ENCODE assay signal across 7 cellular contexts in the genomic region with DNA sequence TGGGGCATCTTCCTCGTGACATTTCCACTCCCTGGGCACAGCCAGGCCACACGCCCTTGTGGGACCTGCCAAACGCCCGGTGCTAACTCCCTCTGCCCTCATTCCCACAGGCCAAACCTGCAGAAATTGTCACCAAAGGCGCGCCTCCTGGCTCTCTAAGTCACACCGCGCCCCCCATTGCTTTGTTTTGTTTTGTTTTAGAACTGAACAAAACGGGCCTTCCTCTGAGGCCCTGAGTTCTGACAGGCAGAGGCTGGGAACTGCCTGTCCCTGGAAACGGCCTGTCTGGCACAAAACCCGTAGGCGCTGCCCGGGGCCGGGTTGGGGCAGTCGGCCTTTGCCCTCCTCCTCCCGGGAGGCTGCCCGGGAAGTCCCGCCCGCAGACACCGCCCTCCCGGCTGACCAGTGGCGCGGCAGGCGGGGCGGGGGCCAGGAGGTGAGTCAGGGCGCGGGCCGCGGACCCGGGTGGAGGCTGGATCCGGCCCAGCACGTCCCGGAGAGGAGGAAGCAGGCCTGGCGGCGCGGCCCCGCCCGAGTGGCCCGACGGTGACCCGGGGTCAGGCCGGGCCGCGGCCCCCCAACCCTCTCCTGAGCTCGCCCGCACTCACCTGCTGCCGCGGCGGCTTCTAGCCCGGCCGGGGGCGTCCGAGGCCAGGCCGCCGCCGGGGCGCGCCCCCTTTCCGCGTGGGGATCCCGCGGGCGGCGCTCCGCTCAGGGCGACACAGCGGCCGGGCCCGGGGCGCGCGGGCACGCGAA. TPM values are rescaled to one million over a fixed set of nuclear protein-coding genes. Genes with fewer than 3 reads are reported as not detected.
DNase-seq lines count a peak whose midpoint lies in the region; FAIRE-seq and TF ChIP-seq lines count a peak whose summit lies in the region.

No MANE protein-coding gene starts in this region.

- H3K36me3 ChIP-seq in HEK293 (ENCODE audit: control insufficient read depth in 2 of 2, insufficient read depth in 1 of 2, low read length in 2 of 2) (peaks cover 6 to 34% of the 10 kb centered on the region in 2 experiments; a peak in 2 of 3 replicates), stomach smooth muscle (ENCODE audit: control insufficient read depth in 2 of 2, insufficient read depth in 2 of 2, low read length in 2 of 2) (peaks cover 20 to 24% of the 10 kb centered on the region in 2 donors)

- peaks cover 48% of the 10 kb centered on the region for H3K36me3 Mint-ChIP-seq in activated T-cell treated with anti-CD3 and anti-CD28 coated beads, Interleukin-2, amount 50 U/mL, for 24 hours (ENCODE audit: low read depth)
- peaks cover 9% of the 10 kb centered on the region for H3K36me3 Mint-ChIP-seq in mesothelial cell of epicardium

- peaks cover 68% of the 10 kb centered on the region for H3K4me1 Mint-ChIP-seq in activated T-cell treated with anti-CD3 and anti-CD28 coated beads, Interleukin-2, amount 50 U/mL, for 24 hours (ENCODE audit: low read depth)
- peaks cover 29% of the 10 kb centered on the region for H3K4me1 Mint-ChIP-seq in mesothelial cell of epicardium

- H3K9me3 ChIP-seq in HEK293 (ENCODE audit: control insufficient read depth, insufficient read depth, low read depth, low read length) (no peaks in the 10 kb centered on the region), stomach smooth muscle (ENCODE audit: control insufficient read depth in 2 of 2, low read length in 2 of 2) (no peaks in the 10 kb centered on the region)

- no peaks in the 10 kb centered on the region for H3K27me3 Mint-ChIP-seq in activated T-cell treated with anti-CD3 and anti-CD28 coated beads, Interleukin-2, amount 50 U/mL, for 24 hours
- H3K27me3 Mint-ChIP-seq in mesothelial cell of epicardium (ENCODE audit: low read depth), result no peaks in the 10 kb centered on the region

- H3K4me1 ChIP-seq in HEK293 (ENCODE audit: control insufficient read depth, insufficient read depth, low read length), result peaks cover 9% of the 10 kb centered on the region
- peaks cover 29% of the 10 kb centered on the region for H3K4me1 ChIP-seq in stomach smooth muscle (ENCODE audit: control insufficient read depth, insufficient read depth, low read length)

- H3K4me3 Mint-ChIP-seq in activated T-cell treated with anti-CD3 and anti-CD28 coated beads, Interleukin-2, amount 50 U/mL, for 24 hours, result peak overlapping the region; percentile 88
- H3K4me3 Mint-ChIP-seq in mesothelial cell of epicardium, result peak overlapping the region; percentile 79

- peak overlapping the region; percentile 71 for H3K4me3 ChIP-seq in HEK293 (ENCODE audit: low read depth, low read length)
- H3K4me3 ChIP-seq in epithelial cell of proximal tubule (ENCODE audit: low read depth, low read length), result peak overlapping the region; percentile 69
- peak overlapping the region; percentile 84 for H3K4me3 ChIP-seq in stomach smooth muscle (ENCODE audit: low read length in 2 of 2)

- no peak for DNase-seq in GM12891 (ENCODE audit: insufficient read length, low spot score)
- DNase-seq in NCI-H146 (lab: John Stamatoyannopoulos, UW), result peak; percentile 53
- peak; percentile 73 for DNase-seq in activated T-cell treated with anti-CD3 and anti-CD28 coated beads, Interleukin-2, amount 50 U/mL, for 24 hours
- no peak for DNase-seq in epithelial cell of proximal tubule (ENCODE audit: low read depth)
- DNase-seq in mesothelial cell of epicardium (ENCODE audit: low spot score in 2 of 2, unreplicated experiment in 2 of 2), result peak in 1 of 2 experiments; percentile 46

- POLR2A ChIA-PET in HEK293 (lab: Yijun Ruan, JAX), result interaction anchor here (0.7 kb wide), 1 partner anchor 15 kb away, joined by 5 read pairs; no protein-coding TSS in a partner anchor

- TF ChIP-seq CTCF in HEK293 (tag by site-specific recombination; IDR thresholded peaks at IDR 0.05) (no peak), epithelial cell of proximal tubule (conservative IDR thresholded peaks at IDR 0.05; ENCODE audit: low read depth, low read length) (no peak), mesothelial cell of epicardium (IDR thresholded peaks at IDR 0.05; ENCODE audit: unreplicated experiment) (no peak)

- no peaks in the 10 kb centered on the region for H3K9me3 Mint-ChIP-seq in activated T-cell treated with anti-CD3 and anti-CD28 coated beads, Interleukin-2, amount 50 U/mL, for 24 hours
- no peaks in the 10 kb centered on the region for H3K9me3 Mint-ChIP-seq in mesothelial cell of epicardium

- FAIRE-seq in GM12891 (lab: Jason Lieb, UNC), result peak; percentile 13

- CTCF ChIA-PET in HEK293 (lab: Yijun Ruan, JAX), result interaction anchor here (1.0 to 3.5 kb wide), 3 partner anchors 11 to 22 kb away, joined by 5 to 23 read pairs (median 5); no protein-coding TSS in a partner anchor

- no peak for TF ChIP-seq POLR2A in GM12891 (IDR thresholded peaks at IDR 0.05; ENCODE audit: low read depth, low read length)

- H3K9ac ChIP-seq in stomach smooth muscle (ENCODE audit: low read length in 2 of 2), result peak overlapping the region; percentile 84 to 88

- peak overlapping the region; percentile 99 for H3K27ac Mint-ChIP-seq in activated T-cell treated with anti-CD3 and anti-CD28 coated beads, Interleukin-2, amount 50 U/mL, for 24 hours
- H3K27ac Mint-ChIP-seq in mesothelial cell of epicardium, result peak overlapping the region; percentile 85

- H3K27ac ChIP-seq in HEK293 (ENCODE audit: extremely low read depth, low read depth, low read length) (peak overlapping the region; percentile 97), stomach smooth muscle (ENCODE audit: low read length) (peak overlapping the region; percentile 92)

- H3K27me3 ChIP-seq in stomach smooth muscle (ENCODE audit: control insufficient read depth in 1 of 2, insufficient read depth in 2 of 2, low read length in 2 of 2), result no peaks in the 10 kb centered on the region

TF ChIP-seq in GM12891, 5 proteins besides CTCF, POLR2A, EP300 and RAD21:
- TF ChIP-seq POU2F2 (IDR thresholded peaks at IDR 0.05; ENCODE audit: low read depth, low read length), result no peak
- TF ChIP-seq SPI1 (IDR thresholded peaks at IDR 0.05; ENCODE audit: low read depth, low read length), result no peak
- TF ChIP-seq POLR2AphosphoS5 (IDR thresholded peaks at IDR 0.05; ENCODE audit: low read depth, low read length), result no peak
- no peak for TF ChIP-seq TAF1 (IDR thresholded peaks at IDR 0.05; ENCODE audit: low read depth, low read length)
- TF ChIP-seq PAX5 (IDR thresholded peaks at IDR 0.05; ENCODE audit: insufficient read depth, low read length, severe bottlenecking), result no peak
TF ChIP-seq in GM12891: peak in this region for 0.

TF ChIP-seq in HEK293, 187 proteins besides CTCF, POLR2A, EP300 and RAD21 (continues in another document):
- TF ChIP-seq KLF10 (tag by site-specific recombination; IDR thresholded peaks at IDR 0.05), result peak; percentile 29; the same call in 1 of the 2 replicates
- TF ChIP-seq ZNF335 (tag by site-specific recombination; conservative IDR thresholded peaks at IDR 0.05), result peak; percentile 95
- TF ChIP-seq, protein P1, sequence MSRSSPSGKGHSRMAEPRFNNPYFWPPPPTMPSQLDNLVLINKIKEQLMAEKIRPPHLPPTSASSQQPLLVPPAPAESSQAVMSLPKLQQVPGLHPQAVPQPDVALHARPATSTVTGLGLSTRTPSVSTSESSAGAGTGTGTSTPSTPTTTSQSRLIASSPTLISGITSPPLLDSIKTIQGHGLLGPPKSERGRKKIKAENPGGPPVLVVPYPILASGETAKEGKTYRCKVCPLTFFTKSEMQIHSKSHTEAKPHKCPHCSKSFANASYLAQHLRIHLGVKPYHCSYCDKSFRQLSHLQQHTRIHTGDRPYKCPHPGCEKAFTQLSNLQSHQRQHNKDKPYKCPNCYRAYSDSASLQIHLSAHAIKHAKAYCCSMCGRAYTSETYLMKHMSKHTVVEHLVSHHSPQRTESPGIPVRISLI (tag by site-specific recombination; IDR thresholded peaks at IDR 0.05), result no peak
- no peak for TF ChIP-seq ZNF341 (tag by site-specific recombination; IDR thresholded peaks at IDR 0.05; ENCODE audit: low read depth)
- TF ChIP-seq ZEB2 (tag by site-specific recombination; IDR thresholded peaks at IDR 0.05), result 0 out of 2 replicates have a peak, but pooled peaks have one; percentile 19
- 0 out of 2 replicates have a peak, but pooled peaks have one; percentile 14 for TF ChIP-seq ZSCAN23 (tag by site-specific recombination; IDR thresholded peaks at IDR 0.05)
- TF ChIP-seq SP2 (tag by site-specific recombination; IDR thresholded peaks at IDR 0.05), result peak; percentile 81
- TF ChIP-seq MEIS1 (CRISPR knock-in tag; IDR thresholded peaks at IDR 0.05; ENCODE audit: borderline replicate concordance), result no peak
- TF ChIP-seq ZXDB (tag by site-specific recombination; IDR thresholded peaks at IDR 0.05), result peak; percentile 22; the same call in 1 of the 2 replicates
- peak; percentile 76 for TF ChIP-seq ZBTB8A (tag by site-specific recombination; IDR thresholded peaks at IDR 0.05)
- TF ChIP-seq ZBTB20 (tag by site-specific recombination; IDR thresholded peaks at IDR 0.05), result peak; percentile 82
- peak; percentile 50; the same call in 1 of the 2 replicates for TF ChIP-seq IKZF3 (tag by site-specific recombination; IDR thresholded peaks at IDR 0.05)
- peak; percentile 22; the same call in 1 of the 2 replicates for TF ChIP-seq ZSCAN30 (tag by site-specific recombination; IDR thresholded peaks at IDR 0.05)
- no peak for TF ChIP-seq ZNF169 (tag by site-specific recombination; IDR thresholded peaks at IDR 0.05)
- no peak for TF ChIP-seq ZNF146 (tag by site-specific recombination; IDR thresholded peaks at IDR 0.05)
- TF ChIP-seq ZNF426 (tag by site-specific recombination; IDR thresholded peaks at IDR 0.05), result no peak
- TF ChIP-seq KLF1 (tag by site-specific recombination; IDR thresholded peaks at IDR 0.05), result peak; percentile 48; the same call in 1 of the 2 replicates

RNA-seq across cellular contexts. Expression of gene SUN2, which starts 0.5 kb away (rescaled TPM):
- polyA plus RNA-seq in GM12891 (2012; ENCODE audit: low read depth, missing spikeins), result 42.1 TPM
- total RNA-seq in epithelial cell of proximal tubule, result 67.8 and 88.2 TPM in 2 replicates
- 59.8 to 63.0 TPM (median 61.2 TPM) in 3 replicates for total RNA-seq in mesothelial cell of epicardium

RNA-seq across cellular contexts. Expression of gene DNAL4, which starts 38.6 kb away (rescaled TPM):
- 6.6 TPM for polyA plus RNA-seq in GM12891 (2012; ENCODE audit: low read depth, missing spikeins)
- total RNA-seq in epithelial cell of proximal tubule (12.2 and 19.9 TPM in 2 replicates), mesothelial cell of epicardium (15.9 to 18.0 TPM (median 17.3 TPM) in 3 replicates)

RNA-seq across cellular contexts. Expression of gene GTPBP1, which starts 49.6 kb away (rescaled TPM):
- 26.0 TPM for polyA plus RNA-seq in GM12891 (2012; ENCODE audit: low read depth, missing spikeins)
- total RNA-seq in epithelial cell of proximal tubule (27.8 and 36.2 TPM in 2 replicates), mesothelial cell of epicardium (71.6 to 74.3 TPM (median 73.1 TPM) in 3 replicates)

RNA-seq across cellular contexts. Expression of gene JOSD1, which starts 54.6 kb away (rescaled TPM):
- polyA plus RNA-seq in GM12891 (2012; ENCODE audit: low read depth, missing spikeins), result 30.2 TPM
- total RNA-seq in epithelial cell of proximal tubule (70.9 and 89.6 TPM in 2 replicates), mesothelial cell of epicardium (58.4 to 59.6 TPM (median 59.6 TPM) in 3 replicates)

Comparison
In these comparisons a context has a peak if more than half of its experiments do, and no peak if none do; other contexts are left out.
1. DNase-seq: peak in NCI-H146 (single experiment) and activated T-cell treated with anti-CD3 and anti-CD28 coated beads, Interleukin-2, amount 50 U/mL, for 24 hours (single experiment); none in GM12891 (single experiment) and epithelial cell of proximal tubule (single experiment).
2. Peak in every context shown above with its lines, with median percentiles within 50 percentile points of each other: H3K4me3 ChIP-seq.